ENCODE assay signal across 1 cellular context in the genomic region with DNA sequence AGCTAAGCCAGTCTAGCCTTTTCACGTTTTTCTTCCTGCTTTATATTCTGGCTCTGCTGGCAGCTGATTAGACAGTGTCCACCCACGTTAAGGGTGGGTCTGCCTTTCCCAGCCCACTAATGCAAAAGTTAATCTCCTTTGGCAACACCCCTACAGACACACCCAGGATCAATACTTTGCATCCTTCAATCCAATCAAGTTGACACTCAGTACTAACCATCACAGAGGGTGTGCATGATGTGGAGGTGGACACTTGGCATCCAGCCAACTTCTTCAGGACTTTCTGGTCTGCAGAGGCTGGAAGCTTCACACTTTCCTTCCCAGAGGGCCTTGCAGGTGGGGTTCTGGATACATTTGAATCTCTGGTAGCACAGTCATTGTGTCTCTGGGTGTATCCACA.
TF ChIP-seq lines count a peak whose summit lies in the region.

No MANE protein-coding gene starts in this region.

TF ChIP-seq in WTC11, 78 proteins besides CTCF, POLR2A, EP300 and RAD21 (continued from another document):
- TF ChIP-seq ATF6 (CRISPR knock-in tag; IDR thresholded peaks at IDR 0.05) (no peak), ZNF138 (CRISPR knock-in tag; conservative IDR thresholded peaks at IDR 0.05) (no peak)
- TF ChIP-seq, protein P1, sequence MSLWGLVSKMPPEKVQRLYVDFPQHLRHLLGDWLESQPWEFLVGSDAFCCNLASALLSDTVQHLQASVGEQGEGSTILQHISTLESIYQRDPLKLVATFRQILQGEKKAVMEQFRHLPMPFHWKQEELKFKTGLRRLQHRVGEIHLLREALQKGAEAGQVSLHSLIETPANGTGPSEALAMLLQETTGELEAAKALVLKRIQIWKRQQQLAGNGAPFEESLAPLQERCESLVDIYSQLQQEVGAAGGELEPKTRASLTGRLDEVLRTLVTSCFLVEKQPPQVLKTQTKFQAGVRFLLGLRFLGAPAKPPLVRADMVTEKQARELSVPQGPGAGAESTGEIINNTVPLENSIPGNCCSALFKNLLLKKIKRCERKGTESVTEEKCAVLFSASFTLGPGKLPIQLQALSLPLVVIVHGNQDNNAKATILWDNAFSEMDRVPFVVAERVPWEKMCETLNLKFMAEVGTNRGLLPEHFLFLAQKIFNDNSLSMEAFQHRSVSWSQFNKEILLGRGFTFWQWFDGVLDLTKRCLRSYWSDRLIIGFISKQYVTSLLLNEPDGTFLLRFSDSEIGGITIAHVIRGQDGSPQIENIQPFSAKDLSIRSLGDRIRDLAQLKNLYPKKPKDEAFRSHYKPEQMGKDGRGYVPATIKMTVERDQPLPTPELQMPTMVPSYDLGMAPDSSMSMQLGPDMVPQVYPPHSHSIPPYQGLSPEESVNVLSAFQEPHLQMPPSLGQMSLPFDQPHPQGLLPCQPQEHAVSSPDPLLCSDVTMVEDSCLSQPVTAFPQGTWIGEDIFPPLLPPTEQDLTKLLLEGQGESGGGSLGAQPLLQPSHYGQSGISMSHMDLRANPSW (CRISPR knock-in tag; conservative IDR thresholded peaks at IDR 0.05; ENCODE audit: low read depth), result no peak
